ENCODE assay signal across 17 cellular contexts in genomic region chr7:114715907-114716306, GRCh38.
DNase-seq lines count a peak whose midpoint lies in the region; ATAC-seq, FAIRE-seq and TF ChIP-seq lines count a peak whose summit lies in the region.
"Had no signal": no experiment of that assay in that cellular context is flagged by ENCODE, and none has a peak within 500 bp of the region (broad histone marks: within the 10 kb centered on the region; RNA-seq: fewer than 3 reads in every experiment).

No MANE protein-coding gene starts in this region.

- no peak for TF ChIP-seq RAD21 in GM12878 (IDR thresholded peaks at IDR 0.05; ENCODE audit: insufficient read depth, low read depth, low read length)

- H3K27me3 Mint-ChIP-seq in effector memory CD8-positive, alpha-beta T cell = peaks cover 9 to 17% of the 10 kb centered on the region in 2 donors

- H3K9ac ChIP-seq in GM12878 (ENCODE audit: control insufficient read depth, insufficient read depth, low read length) = no peak overlapping the region

- WGBS in GM12878 (ENCODE audit: insufficient coverage, insufficient replicate concordance, low lambda C conversion rate, missing lambda C conversion rate) = 3% methylated on average over 3 of the region's 3 CpGs

- DNase-seq in Daoy (ENCODE audit: low read depth) = peak; percentile 37
- peak; percentile 3 for DNase-seq in M059J (ENCODE audit: low read depth)
- DNase-seq in GM12878 (ENCODE audit: low read depth, low spot score) = no peak
- no peak for DNase-seq in effector memory CD8-positive, alpha-beta T cell
- DNase-seq in NCI-H524 treated with DMSO at 0.1 percent for 48 hours (lab: John Stamatoyannopoulos, UW) = no peak
- DNase-seq in DMS153 treated with DMSO at 0.1 percent for 48 hours (lab: John Stamatoyannopoulos, UW; ENCODE audit: unreplicated experiment) = no peak
- DNase-seq in erythroblast (lab: John Stamatoyannopoulos, UW) = no peak
- DNase-seq: activated T-cell treated with anti-CD3 and anti-CD28 coated beads for 4 hours; amniotic stem cell; KBM-7; NCI-H2081; stimulated activated CD4-positive, alpha-beta T cell treated with anti-CD3 and anti-CD28 coated beads, Interleukin-4, amount 100 ng/mL, for 4 hours; stimulated activated naive CD4-positive, alpha-beta T cell had no signal

- no peak overlapping the region for H3K27ac Mint-ChIP-seq in effector memory CD8-positive, alpha-beta T cell
- H3K27ac Mint-ChIP-seq: WTC11 had no signal

- H3K27ac ChIP-seq in GM12878 (ENCODE audit: control insufficient read depth, insufficient read depth) = no peak overlapping the region
- H3K27ac ChIP-seq: right atrium auricular region had no signal

- POLR2A ChIA-PET in GM12878 (lab: Charles Lee) = no interaction called here

- no peaks in the 10 kb centered on the region for H3K36me3 ChIP-seq in GM12878 (ENCODE audit: control insufficient read depth in 2 of 2, insufficient read depth in 2 of 2, low read length in 1 of 2)
- H3K36me3 ChIP-seq: right atrium auricular region had no signal

- no peak for TF ChIP-seq POLR2A in GM12878 (IDR thresholded peaks at IDR 0.05; ENCODE audit: low read depth, low read length)
- no peak for TF ChIP-seq POLR2A in erythroblast (IDR thresholded peaks at IDR 0.05; ENCODE audit: low read length)

- no peak overlapping the region for H3K4me3 ChIP-seq in GM12878
- H3K4me3 ChIP-seq: right atrium auricular region had no signal

- H3K4me3 Mint-ChIP-seq in effector memory CD8-positive, alpha-beta T cell = no peak overlapping the region
- H3K4me3 Mint-ChIP-seq: WTC11 had no signal

- in situ Hi-C loops in GM12878 (cut with MboI) = no loop called here

- H3K79me2 ChIP-seq in GM12878 (ENCODE audit: control insufficient read depth, insufficient read depth, low read length) = no peaks in the 10 kb centered on the region

- CTCF ChIA-PET in GM12878 (lab: Yijun Ruan, JAX) = no interaction called here

- H3K27me3 ChIP-seq in GM12878 (replicated peaks in 1 of 2; ENCODE audit: control insufficient read depth in 2 of 2, insufficient read depth in 2 of 2, low read length in 1 of 2) = no peaks in the 10 kb centered on the region
- H3K27me3 ChIP-seq: right atrium auricular region had no signal

- intact Hi-C loops in GM12878 (cut with micrococcal nuclease; ENCODE audit: unreplicated experiment) = no loop called here

- peak; percentile 51 for ATAC-seq in GM18520 (IDR thresholded peaks at IDR 0.05; ENCODE audit: unreplicated experiment)
- peak; percentile 87 for ATAC-seq in GM12878
- ATAC-seq in effector memory CD8-positive, alpha-beta T cell (replicated peaks) = no peak
- ATAC-seq: WTC11 had no signal

- TF ChIP-seq EP300 in GM12878 (IDR thresholded peaks at IDR 0.05; ENCODE audit: borderline replicate concordance in 1 of 2, control insufficient read depth in 1 of 2, low read depth in 2 of 2, low read length in 2 of 2) = no peak

- no peaks in the 10 kb centered on the region for H4K20me1 ChIP-seq in GM12878 (ENCODE audit: control insufficient read depth, insufficient read depth)

- H3K9me3 ChIP-seq in GM12878 (replicated peaks; ENCODE audit: control insufficient read depth, insufficient read depth, low read length) = no peaks in the 10 kb centered on the region
- H3K9me3 ChIP-seq: right atrium auricular region had no signal

- no peak overlapping the region for H3K4me2 ChIP-seq in GM12878 (ENCODE audit: control insufficient read depth, insufficient read depth)

- SMC1A ChIA-PET in GM12878 (lab: Charles Lee; ENCODE audit: uncharacterized antibody, unreplicated experiment) = no interaction called here

- TF ChIP-seq CTCF in GM12878 (IDR thresholded peaks at IDR 0.05 in 2 of 3, conservative IDR thresholded peaks at IDR 0.05 in 1 of 3; ENCODE audit: control insufficient read depth in 2 of 3, extremely low read depth in 1 of 3, insufficient read depth in 1 of 3, low read depth in 3 of 3, low read length in 3 of 3) = no peak

- RAD21 ChIA-PET in GM12878 (lab: Charles Lee; ENCODE audit: unreplicated experiment) = no interaction called here

- no peak for FAIRE-seq in GM12878 (lab: Jason Lieb, UNC)
- FAIRE-seq: GM19239 had no signal

- H3K4me1 ChIP-seq in GM12878 (ENCODE audit: control insufficient read depth, insufficient read depth, low read length) = no peaks in the 10 kb centered on the region
- H3K4me1 ChIP-seq: right atrium auricular region had no signal

- no peaks in the 10 kb centered on the region for H3K9me3 Mint-ChIP-seq in effector memory CD8-positive, alpha-beta T cell

- H3K36me3 Mint-ChIP-seq in effector memory CD8-positive, alpha-beta T cell (ENCODE audit: insufficient read depth) = no peaks in the 10 kb centered on the region
- H3K36me3 Mint-ChIP-seq: WTC11 had no signal

- H2AFZ ChIP-seq in GM12878 (ENCODE audit: control insufficient read depth, low read depth, low read length) = no peak overlapping the region

- H3K4me1 Mint-ChIP-seq in effector memory CD8-positive, alpha-beta T cell (ENCODE audit: low read depth in 2 of 2) = no peaks in the 10 kb centered on the region

- BruUV-seq in GM12878 (replicated peaks; lab: Mats Ljungman, UMichigan) = no TSS peak

TF ChIP-seq in GM12878, 131 proteins besides CTCF, POLR2A, EP300 and RAD21 (continues in another document):
- TF ChIP-seq CUX1 (IDR thresholded peaks at IDR 0.05; ENCODE audit: insufficient replicate concordance, low read depth, low read length) (no peak), CEBPZ (IDR thresholded peaks at IDR 0.05; ENCODE audit: low read depth, low read length) (no peak), CREM (IDR thresholded peaks at IDR 0.05; ENCODE audit: low read depth) (peak; percentile 56), BCL11A (IDR thresholded peaks at IDR 0.05; ENCODE audit: low read depth, low read length) (peak; percentile 69), BHLHE40 (IDR thresholded peaks at IDR 0.05; ENCODE audit: borderline replicate concordance in 1 of 2, low read depth in 2 of 2, low read length in 1 of 2) (peak in 1 of 2 experiments; percentile 35; a peak in 1 of 4 replicates), DPF2 (IDR thresholded peaks at IDR 0.05) (0 out of 2 replicates have a peak, but pooled peaks have one; percentile 34), CREB1 (IDR thresholded peaks at IDR 0.05; ENCODE audit: low read depth) (peak; percentile 45; the same call in 1 of the 2 replicates), ZBED1 (IDR thresholded peaks at IDR 0.05; ENCODE audit: borderline replicate concordance) (no peak)

Comparison
In these comparisons a context has a peak if more than half of its experiments do, and no peak if none do; other contexts are left out.
1. DNase-seq: peak in Daoy (single experiment) and M059J (single experiment); none in GM12878 (single experiment), effector memory CD8-positive, alpha-beta T cell (0 of 3), NCI-H524 treated with DMSO at 0.1 percent for 48 hours (single experiment), DMS153 treated with DMSO at 0.1 percent for 48 hours (single experiment) and erythroblast (0 of 2).